ENCODE assay signal across 10 cellular contexts in the genomic region with DNA sequence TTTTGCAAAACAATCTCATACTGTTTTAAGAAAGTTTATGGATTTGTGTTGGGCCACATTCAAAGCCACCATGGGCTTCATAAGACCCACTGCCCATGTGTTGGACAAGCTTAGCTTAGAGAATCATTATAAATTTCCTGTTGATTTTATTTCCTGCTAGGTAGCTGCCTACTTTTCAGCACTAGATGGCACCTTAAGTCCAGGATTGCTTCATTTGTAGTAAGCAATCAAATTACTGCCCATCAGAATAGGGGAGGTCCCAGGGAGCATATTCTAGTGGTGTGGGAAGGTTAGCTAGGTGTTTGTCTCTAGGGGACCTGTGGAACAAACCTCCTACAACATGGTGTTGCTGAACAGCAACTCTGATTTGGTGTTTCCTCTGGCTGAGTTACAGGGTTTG. TPM values are rescaled to one million over a fixed set of nuclear protein-coding genes. Genes with fewer than 3 reads are reported as not detected.
DNase-seq lines count a peak whose midpoint lies in the region; ATAC-seq and TF ChIP-seq lines count a peak whose summit lies in the region.
"Had no signal": no experiment of that assay in that cellular context is flagged by ENCODE, and none has a peak within 500 bp of the region (broad histone marks: within the 10 kb centered on the region; RNA-seq: fewer than 3 reads in every experiment).

No MANE protein-coding gene starts in this region.

- CTCF ChIA-PET in T-cell (lab: Charles Lee), result no interaction called here

- H3K27ac Mint-ChIP-seq in T-cell, result no peak overlapping the region
- H3K27ac Mint-ChIP-seq: CD4-positive, CD25-positive, alpha-beta regulatory T cell had no signal

- H3K4me3 ChIP-seq in left ventricle myocardium inferior (no peak overlapping the region), right atrium auricular region (no peak overlapping the region), esophagus squamous epithelium (no peak overlapping the region)

- no peaks in the 10 kb centered on the region for H3K4me1 ChIP-seq in left ventricle myocardium inferior
- H3K4me1 ChIP-seq in right atrium auricular region, result no peaks in the 10 kb centered on the region
- H3K4me1 ChIP-seq in esophagus squamous epithelium, result no peaks in the 10 kb centered on the region

- intact Hi-C loops in left ventricle myocardium inferior (cut with micrococcal nuclease) (no loop called here), esophagus squamous epithelium (cut with DNase I) (no loop called here)

- H3K27me3 ChIP-seq in left ventricle myocardium inferior (ENCODE audit: low read depth) (peaks cover 32% of the 10 kb centered on the region), right atrium auricular region (no peaks in the 10 kb centered on the region), esophagus squamous epithelium (peaks cover 0 to 3% (median 0%) of the 10 kb centered on the region in 4 donors)

- no peak overlapping the region for H3K27ac ChIP-seq in left ventricle myocardium inferior (replicated peaks)
- no peak overlapping the region for H3K27ac ChIP-seq in right atrium auricular region
- no peak overlapping the region for H3K27ac ChIP-seq in esophagus squamous epithelium

- H3K36me3 ChIP-seq in left ventricle myocardium inferior (no peaks in the 10 kb centered on the region), right atrium auricular region (no peaks in the 10 kb centered on the region), esophagus squamous epithelium (no peaks in the 10 kb centered on the region)

- peaks cover 19 to 20% of the 10 kb centered on the region in 2 donors for H3K27me3 Mint-ChIP-seq in T-cell

- H3K4me1 Mint-ChIP-seq in T-cell, result no peaks in the 10 kb centered on the region
- H3K4me1 Mint-ChIP-seq: CD4-positive, CD25-positive, alpha-beta regulatory T cell had no signal

- no peaks in the 10 kb centered on the region for H3K36me3 Mint-ChIP-seq in T-cell
- H3K36me3 Mint-ChIP-seq: CD4-positive, CD25-positive, alpha-beta regulatory T cell had no signal

- TF ChIP-seq POLR2A in esophagus squamous epithelium (IDR thresholded peaks at IDR 0.05), result no peak

- DNase-seq in left ventricle myocardium inferior (no peak), right atrium auricular region (ENCODE audit: low spot score) (no peak), NCI-H82 (lab: John Stamatoyannopoulos, UW) (peak; percentile 74), esophagus squamous epithelium (lab: John Stamatoyannopoulos, UW) (no peak), T-cell (no peak), germinal center (ENCODE audit: low spot score) (no peak), UCSD-AML1 (lab: John Stamatoyannopoulos, UW; ENCODE audit: unreplicated experiment) (no peak)
- no peak for DNase-seq in stimulated activated CD4-positive, alpha-beta T cell treated with anti-CD3 and anti-CD28 coated beads, Interleukin-2, amount 100 ng/mL, for 48 hours

- H3K4me3 Mint-ChIP-seq in T-cell, result no peak overlapping the region
- H3K4me3 Mint-ChIP-seq: CD4-positive, CD25-positive, alpha-beta regulatory T cell had no signal

- no peak for ATAC-seq in T-cell (replicated peaks in 1 of 4)

- H3K9me3 Mint-ChIP-seq in T-cell, result peaks cover 3 to 17% (median 17%) of the 10 kb centered on the region in 3 donors

- H3K9me3 ChIP-seq in left ventricle myocardium inferior (replicated peaks) (peaks cover 16% of the 10 kb centered on the region), right atrium auricular region (peaks cover 0 to 19% of the 10 kb centered on the region in 2 donors), esophagus squamous epithelium (no peaks in the 10 kb centered on the region)

- POLR2A ChIA-PET in T-cell (lab: Charles Lee), result no interaction called here

- peak; percentile 42 for TF ChIP-seq CTCF in left ventricle myocardium inferior (IDR thresholded peaks at IDR 0.05; ENCODE audit: borderline replicate concordance)
- TF ChIP-seq CTCF in right atrium auricular region (IDR thresholded peaks at IDR 0.05), result peak in 1 of 2 donors; percentile 33
- peak in 4 of 6 experiments; percentile 17 to 47 (median 25) for TF ChIP-seq CTCF in esophagus squamous epithelium (IDR thresholded peaks at IDR 0.05)

RNA-seq across cellular contexts. Expression of gene DCDC2C, which starts 11.0 kb away (rescaled TPM):
- total RNA-seq in left ventricle myocardium inferior, result not detected
- total RNA-seq in right atrium auricular region, result not detected
- total RNA-seq in esophagus squamous epithelium, result not detected
- not detected for total RNA-seq in T-cell
- total RNA-seq: CD4-positive, CD25-positive, alpha-beta regulatory T cell; ureter had no signal

RNA-seq across cellular contexts. Expression of gene ALLC, which starts 34.4 kb away (rescaled TPM):
- not detected for total RNA-seq in left ventricle myocardium inferior
- total RNA-seq in right atrium auricular region, result not detected
- total RNA-seq in esophagus squamous epithelium, result not detected
- total RNA-seq in T-cell, result not detected
- total RNA-seq: CD4-positive, CD25-positive, alpha-beta regulatory T cell; ureter had no signal
